ENCODE assay signal across 8 cellular contexts in the genomic region with DNA sequence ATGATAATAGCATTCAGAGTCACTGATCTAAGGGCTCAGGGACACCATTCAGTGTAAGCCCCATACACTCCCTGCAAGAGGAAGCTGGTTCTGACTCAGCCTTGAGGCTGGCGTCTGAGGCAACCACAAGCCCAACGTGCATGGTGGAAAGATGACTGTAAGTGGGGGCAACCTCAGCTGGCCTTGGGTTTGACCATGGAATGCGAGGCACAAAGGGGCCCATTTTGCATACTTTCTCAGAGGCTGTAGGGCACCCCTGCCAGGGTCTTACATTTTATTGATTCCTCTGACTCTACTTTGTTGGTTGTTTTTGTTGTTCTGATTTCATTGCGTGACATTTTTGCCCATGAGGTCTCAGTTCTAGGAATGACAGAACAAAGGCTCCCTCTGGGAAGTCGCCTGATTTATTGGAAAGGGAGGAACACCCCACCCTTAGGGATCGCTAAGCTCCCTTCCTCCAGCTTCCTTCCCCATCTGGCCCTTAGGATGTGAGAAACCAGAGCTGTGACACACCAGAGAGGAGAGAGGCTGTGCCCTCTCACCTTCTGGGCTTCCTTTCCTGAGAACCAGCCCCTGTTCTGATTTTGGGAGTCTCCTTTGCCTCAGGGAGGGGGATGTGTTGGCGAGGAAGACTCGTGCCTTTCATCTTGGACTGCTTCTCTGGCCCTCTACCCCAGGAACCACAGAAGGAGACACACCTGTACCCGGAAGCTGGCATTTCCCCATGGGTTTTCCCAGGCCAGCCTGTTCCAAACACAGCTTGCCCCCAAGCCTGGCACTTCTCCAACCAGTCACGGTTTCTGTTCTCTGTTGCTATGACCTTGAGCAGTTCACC. TPM values are rescaled to one million over a fixed set of nuclear protein-coding genes. Genes with fewer than 3 reads are reported as not detected.
DNase-seq lines count a peak whose midpoint lies in the region; ATAC-seq and TF ChIP-seq lines count a peak whose summit lies in the region.

No MANE protein-coding gene starts in this region.

- H3K27ac Mint-ChIP-seq in naive thymus-derived CD4-positive, alpha-beta T cell, result peak overlapping the region in 1 of 9 donors; percentile 73

- H3K4me3 Mint-ChIP-seq in naive thymus-derived CD4-positive, alpha-beta T cell, result peak overlapping the region in 1 of 10 donors; percentile 50

- WGBS in aorta, 2 donors, result 48 to 50% methylated on average over 10 of the region's 10 CpGs

- intact Hi-C loops in breast epithelium (cut with DNase I; ENCODE audit: low total_unique reads) (no loop called here), aorta (cut with DNase I) (no loop called here)
- intact Hi-C loops in naive thymus-derived CD4-positive, alpha-beta T cell (cut with micrococcal nuclease), result no loop called here

- POLR2A ChIA-PET in naive thymus-derived CD4-positive, alpha-beta T cell (lab: Charles Lee), result no interaction called here

- in situ Hi-C loops in ACHN (cut with HindIII; ENCODE audit: low pct_ligation_motif_present, low pct_unique_long_range_greater_than_20kb, low sequenced_read_pairs), result no loop called here

- no peak for TF ChIP-seq CTCF in breast epithelium (IDR thresholded peaks at IDR 0.05)

- peaks cover 5 to 73% (median 15%) of the 10 kb centered on the region in 7 donors for H3K4me1 Mint-ChIP-seq in naive thymus-derived CD4-positive, alpha-beta T cell

- peak; percentile 44 for ATAC-seq in GM18517 (IDR thresholded peaks at IDR 0.05; ENCODE audit: unreplicated experiment)
- peak; percentile 71 for ATAC-seq in HG03342 (IDR thresholded peaks at IDR 0.05; ENCODE audit: unreplicated experiment)
- ATAC-seq in naive thymus-derived CD4-positive, alpha-beta T cell, result peak; percentile 87
- peak; percentile 68 for ATAC-seq in aorta (ENCODE audit: low FRiP score)

- H3K36me3 Mint-ChIP-seq in naive thymus-derived CD4-positive, alpha-beta T cell, result no peaks in the 10 kb centered on the region

- no peak overlapping the region for H3K4me3 ChIP-seq in SJSA1
- H3K4me3 ChIP-seq in breast epithelium, result no peak overlapping the region
- no peak overlapping the region for H3K4me3 ChIP-seq in naive thymus-derived CD4-positive, alpha-beta T cell (ENCODE audit: low read length)
- H3K4me3 ChIP-seq in aorta (ENCODE audit: low read length in 2 of 2), result no peak overlapping the region

- TF ChIP-seq POLR2A in breast epithelium (IDR thresholded peaks at IDR 0.05), result no peak

- H3K36me3 ChIP-seq in SJSA1, result no peaks in the 10 kb centered on the region
- no peaks in the 10 kb centered on the region for H3K36me3 ChIP-seq in breast epithelium
- H3K36me3 ChIP-seq in naive thymus-derived CD4-positive, alpha-beta T cell (ENCODE audit: control insufficient read depth in 2 of 3, insufficient read depth in 3 of 3, low read length in 3 of 3), result no peaks in the 10 kb centered on the region
- no peaks in the 10 kb centered on the region for H3K36me3 ChIP-seq in aorta (ENCODE audit: control insufficient read depth in 1 of 2, insufficient read depth in 2 of 2, low read length in 1 of 2)

- peaks cover 29 to 87% (median 34%) of the 10 kb centered on the region in 5 donors for H3K27me3 Mint-ChIP-seq in naive thymus-derived CD4-positive, alpha-beta T cell

- no peak overlapping the region for H3K27ac ChIP-seq in SJSA1
- H3K27ac ChIP-seq in breast epithelium, result peak overlapping the region; percentile 74 to 80
- no peak overlapping the region for H3K27ac ChIP-seq in naive thymus-derived CD4-positive, alpha-beta T cell (ENCODE audit: low read depth, low read length)
- no peak overlapping the region for H3K27ac ChIP-seq in aorta (ENCODE audit: low read depth in 1 of 2, low read length in 2 of 2)

- DNase-seq in ACHN (peak; percentile 81), SJSA1 (ENCODE audit: low read depth in 1 of 2, low spot score in 2 of 2) (peak; percentile 24 to 56), breast epithelium (ENCODE audit: low spot score in 2 of 2) (peak; percentile 69 to 83), aorta (peak in 1 of 2 donors; percentile 79), NCI-H748 (lab: John Stamatoyannopoulos, UW; ENCODE audit: unreplicated experiment) (no peak)
- DNase-seq in naive thymus-derived CD4-positive, alpha-beta T cell, result peak in 1 of 9 donors; percentile 62

- H3K9me3 ChIP-seq in SJSA1 (replicated peaks) (no peaks in the 10 kb centered on the region), breast epithelium (no peaks in the 10 kb centered on the region), aorta (ENCODE audit: control insufficient read depth, low read length) (no peaks in the 10 kb centered on the region)
- no peaks in the 10 kb centered on the region for H3K9me3 ChIP-seq in naive thymus-derived CD4-positive, alpha-beta T cell (ENCODE audit: control insufficient read depth in 2 of 3, low read length in 3 of 3)

- H3K27me3 ChIP-seq in SJSA1 (replicated peaks), result peaks cover 9% of the 10 kb centered on the region
- H3K27me3 ChIP-seq in breast epithelium, result no peaks in the 10 kb centered on the region
- H3K27me3 ChIP-seq in naive thymus-derived CD4-positive, alpha-beta T cell (ENCODE audit: control insufficient read depth in 2 of 2, insufficient read depth in 2 of 2, low read length in 2 of 2), result peaks cover 0 to 4% of the 10 kb centered on the region in 2 donors
- H3K27me3 ChIP-seq in aorta (ENCODE audit: control insufficient read depth in 1 of 2, insufficient read depth in 2 of 2, low read length in 1 of 2), result no peaks in the 10 kb centered on the region

- peaks cover 0 to 3% (median 0%) of the 10 kb centered on the region in 11 donors for H3K9me3 Mint-ChIP-seq in naive thymus-derived CD4-positive, alpha-beta T cell

- H3K4me1 ChIP-seq in SJSA1 (replicated peaks) (peaks cover 11% of the 10 kb centered on the region), breast epithelium (peaks cover 2 to 5% of the 10 kb centered on the region in 2 donors), aorta (ENCODE audit: control insufficient read depth in 1 of 2, insufficient read depth in 2 of 2, low read length in 2 of 2) (no peaks in the 10 kb centered on the region)
- H3K4me1 ChIP-seq in naive thymus-derived CD4-positive, alpha-beta T cell (ENCODE audit: control insufficient read depth in 2 of 2, insufficient read depth in 2 of 2, low read length in 2 of 2), result peaks cover 0 to 39% of the 10 kb centered on the region in 2 donors

- CTCF ChIA-PET in naive thymus-derived CD4-positive, alpha-beta T cell (lab: Charles Lee), result no interaction called here

RNA-seq across cellular contexts. Expression of a gene that starts 5.6 kb away (rescaled TPM):
- 0.08 TPM in 1 of 2 replicates, not detected in the other for total RNA-seq in SJSA1 (2014; rRNA removed; shearing (Covaris generic))
- total RNA-seq in breast epithelium (10 to 100 TPM in 2 of 3 donors, 1 to 10 TPM in 1; 5.6 to 14.6 (median 11.1) TPM), aorta (100 to 1,000 TPM in 1 of 2 donors, 10 to 100 TPM in 1; 19.6 to 104 TPM)
- 10 to 100 TPM in 2 of 5 experiments, 1 to 10 TPM in 3; 1.0 to 72.1 (median 6.7) TPM for total RNA-seq in naive thymus-derived CD4-positive, alpha-beta T cell
- polyA plus RNA-seq in naive thymus-derived CD4-positive, alpha-beta T cell, result under 1 TPM; 0.12 to 0.27 TPM
- polyA plus RNA-seq in aorta, result 1 to 10 TPM; 2.0 to 2.4 TPM

RNA-seq across cellular contexts. Expression of a gene that starts 52.8 kb away (rescaled TPM):
- not detected in 2 replicates for total RNA-seq in SJSA1 (2014; rRNA removed; shearing (Covaris generic))
- total RNA-seq in breast epithelium, result 1 to 10 TPM in 1 of 3 donors, under 1 TPM in 1, not detected in 1; under 0.01 to 1.3 TPM
- total RNA-seq in naive thymus-derived CD4-positive, alpha-beta T cell, result under 1 TPM in 1 of 5 experiments, not detected in 4; 0.10 TPM
- under 1 TPM; 0.15 to 0.17 TPM for polyA plus RNA-seq in naive thymus-derived CD4-positive, alpha-beta T cell
- 1 to 10 TPM in 1 of 2 donors, under 1 TPM in 1; 0.58 to 5.6 TPM for total RNA-seq in aorta
- under 1 TPM in 1 of 2 donors, not detected in 1; 0.51 TPM for polyA plus RNA-seq in aorta

Comparison
In these comparisons a context has a peak if more than half of its experiments do, and no peak if none do; other contexts are left out.
1. H3K27ac ChIP-seq: peak in breast epithelium (2 of 2); none in SJSA1 (single experiment), naive thymus-derived CD4-positive, alpha-beta T cell (single experiment) and aorta (0 of 2).
2. Peak in every context shown above with its lines, with median percentiles within 50 percentile points of each other: ATAC-seq.